Comparison of ENCODE assay signal across 4 cellular contexts in genomic region chr17:58678287-58678686, GRCh38. TPM values are rescaled to one million over a fixed set of nuclear protein-coding genes. Genes with fewer than 3 reads are reported as not detected.
"Had no signal": no experiment of that assay in that cellular context is flagged by ENCODE, and none has a peak within 500 bp of the region (broad histone marks: within the 10 kb centered on the region; RNA-seq: fewer than 3 reads in every experiment).

No MANE protein-coding gene starts in this region.

RNA-seq across cellular contexts. Expression of gene TEX14, which starts 13.6 kb away (rescaled TPM):
- total RNA-seq: endothelial cell of umbilical vein, gastrocnemius medialis, glomerular endothelial cell had no signal
- polyA plus RNA-seq: foreskin keratinocyte had no signal
